Comparison of ENCODE assay signal across 9 cellular contexts in genomic region chr3:188689101-188689574, GRCh38.
A peak's percentile ranks its signal among the peaks of the same experiment; 100 is the strongest.
DNase-seq lines count a peak whose midpoint lies in the region; ATAC-seq and TF ChIP-seq lines count a peak whose summit lies in the region.
"Had no signal": no experiment of that assay in that cellular context is flagged by ENCODE, and none has a peak within 500 bp of the region (broad histone marks: within the 10 kb centered on the region; RNA-seq: fewer than 3 reads in every experiment).

No MANE protein-coding gene starts in this region.

- TF ChIP-seq POLR2A in suprapubic skin (IDR thresholded peaks at IDR 0.05), result no peak

- H3K9me3 ChIP-seq in liver (ENCODE audit: control insufficient read depth in 4 of 4, low read length in 3 of 4) (no peaks in the 10 kb centered on the region), suprapubic skin (no peaks in the 10 kb centered on the region)

- H3K27me3 ChIP-seq in liver (ENCODE audit: control insufficient read depth in 4 of 4, insufficient read depth in 4 of 4, low read length in 3 of 4), result no peaks in the 10 kb centered on the region
- no peaks in the 10 kb centered on the region for H3K27me3 ChIP-seq in suprapubic skin

- H3K4me3 ChIP-seq in liver (ENCODE audit: low read depth in 1 of 3, low read length in 3 of 3), result no peak overlapping the region
- H3K4me3 ChIP-seq in suprapubic skin, result no peak overlapping the region

- peak; percentile 62 for DNase-seq in MV-4-11 (lab: John Stamatoyannopoulos, UW)
- DNase-seq in dedifferentiated amniotic fluid mesenchymal stem cell (ENCODE audit: extremely low spot score), result peak; percentile 87
- peak; percentile 69 to 77 for DNase-seq in suprapubic skin (ENCODE audit: low spot score in 2 of 2)
- DNase-seq in NCI-H82 (lab: John Stamatoyannopoulos, UW), result no peak
- DNase-seq in DMS53 treated with DMSO at 0.1 percent for 48 hours (lab: John Stamatoyannopoulos, UW; ENCODE audit: unreplicated experiment), result no peak
- DNase-seq: GDM1, NCI-H2227 treated with DMSO at 0.1 percent for 48 hours had no signal

- WGBS in liver, result 26% methylated on average over 2 of the region's 2 CpGs
- 38% methylated on average over 2 of the region's 2 CpGs for WGBS in suprapubic skin

- no peak for TF ChIP-seq EP300 in suprapubic skin (IDR thresholded peaks at IDR 0.05)

- no peaks in the 10 kb centered on the region for H3K36me3 ChIP-seq in liver (ENCODE audit: control insufficient read depth in 4 of 4, insufficient read depth in 3 of 4, low read depth in 1 of 4, low read length in 3 of 4)
- H3K36me3 ChIP-seq in suprapubic skin, result no peaks in the 10 kb centered on the region

- ATAC-seq in HG03025 (IDR thresholded peaks at IDR 0.05; ENCODE audit: low FRiP score, unreplicated experiment), result no peak

- H3K9ac ChIP-seq in liver (ENCODE audit: low read depth in 1 of 2, low read length in 2 of 2), result peak overlapping the region in 1 of 2 donors; percentile 44

- peak; percentile 65 to 71 for TF ChIP-seq RAD21 in liver (IDR thresholded peaks at IDR 0.05)

- H3K4me1 ChIP-seq in liver (ENCODE audit: control insufficient read depth in 4 of 4, insufficient read depth in 4 of 4, low read length in 3 of 4) (peaks cover 3 to 31% (median 25%) of the 10 kb centered on the region in 4 donors), suprapubic skin (peaks cover 16% of the 10 kb centered on the region)

- H3K27ac ChIP-seq in liver (ENCODE audit: low read depth in 1 of 2, low read length in 2 of 2) (peak overlapping the region; percentile 82 to 84), suprapubic skin (peak overlapping the region; percentile 67)

- TF ChIP-seq CTCF in liver (IDR thresholded peaks at IDR 0.05; ENCODE audit: low read depth, low read length, missing input control) (no peak), suprapubic skin (IDR thresholded peaks at IDR 0.05) (no peak)

TF ChIP-seq in liver, 16 proteins besides CTCF, POLR2A, EP300 and RAD21:
- TF ChIP-seq EGR1 (IDR thresholded peaks at IDR 0.05; ENCODE audit: low read depth in 2 of 2) (peak; percentile 53 to 64), HNF4G (IDR thresholded peaks at IDR 0.05) (peak; percentile 78), HNF4A (conservative IDR thresholded peaks at IDR 0.05) (peak; percentile 92 to 95), NR2F2 (IDR thresholded peaks at IDR 0.05) (peak; percentile 63), TAF1 (conservative IDR thresholded peaks at IDR 0.05) (no peak), JUND (IDR thresholded peaks at IDR 0.05) (peak; percentile 86 to 87), ATF3 (IDR thresholded peaks at IDR 0.05) (peak; percentile 96), MAX (IDR thresholded peaks at IDR 0.05) (peak; percentile 81), SP1 (IDR thresholded peaks at IDR 0.05) (peak; percentile 83), FOXA2 (IDR thresholded peaks at IDR 0.05) (no peak), ZBTB33 (IDR thresholded peaks at IDR 0.05) (peak; percentile 67), RXRA (IDR thresholded peaks at IDR 0.05) (peak; percentile 79 to 86), FOXA1 (IDR thresholded peaks at IDR 0.05) (peak; percentile 44), GABPA (IDR thresholded peaks at IDR 0.05 in 1 of 2, conservative IDR thresholded peaks at IDR 0.05 in 1 of 2) (no peak), REST (IDR thresholded peaks at IDR 0.05) (peak; percentile 31), YY1 (IDR thresholded peaks at IDR 0.05) (peak; percentile 69)
TF ChIP-seq in liver: peak in this region for 13.

Comparison
In these comparisons a context has a peak if more than half of its experiments do, and no peak if none do; other contexts are left out.
1. DNase-seq: peak in MV-4-11 (single experiment), dedifferentiated amniotic fluid mesenchymal stem cell (single experiment) and suprapubic skin (2 of 2); none in NCI-H82 (single experiment) and DMS53 treated with DMSO at 0.1 percent for 48 hours (single experiment).